Comparison of ENCODE assay signal across 16 cellular contexts in genomic region chr4:115272185-115272584, GRCh38.
DNase-seq lines count a peak whose midpoint lies in the region; ATAC-seq and TF ChIP-seq lines count a peak whose summit lies in the region.
"Had no signal": no experiment of that assay in that cellular context is flagged by ENCODE, and none has a peak within 500 bp of the region (broad histone marks: within the 10 kb centered on the region; RNA-seq: fewer than 3 reads in every experiment).

No MANE protein-coding gene starts in this region.

- no peak overlapping the region for H3K27ac Mint-ChIP-seq in activated CD4-positive, alpha-beta memory T cell treated with anti-CD3 and anti-CD28 coated beads, Interleukin-2, amount 10 ng/mL, durations not matched to agents 7 days and 5 days
- H3K27ac Mint-ChIP-seq: activated naive CD8-positive, alpha-beta T cell treated with anti-CD3 and anti-CD28 coated beads for 36 hours had no signal

- H3K9me3 Mint-ChIP-seq in activated CD4-positive, alpha-beta memory T cell treated with anti-CD3 and anti-CD28 coated beads, Interleukin-2, amount 10 ng/mL, durations not matched to agents 7 days and 5 days, result peaks cover 5% of the 10 kb centered on the region

- H2BK15ac ChIP-seq in mesenchymal stem cell (ENCODE audit: low read depth, poor library complexity, severe bottlenecking), result no peak overlapping the region

- H3K4me3 ChIP-seq in mesenchymal stem cell (ENCODE audit: insufficient read depth in 1 of 2, low read depth in 1 of 2, low read length in 2 of 2), result no peak overlapping the region
- H3K4me3 ChIP-seq in stomach, result no peak overlapping the region
- H3K4me3 ChIP-seq in gastrocnemius medialis, result no peak overlapping the region
- H3K4me3 ChIP-seq: cardiac muscle cell, GM23248, tibial artery had no signal

- in situ Hi-C loops in gastrocnemius medialis (cut with MboI; ENCODE audit: low sequenced_read_pairs in 4 of 4), result no loop called here

- ATAC-seq in HG02642 (IDR thresholded peaks at IDR 0.05; ENCODE audit: poor library complexity, unreplicated experiment), result peak; percentile 82
- ATAC-seq in HG03469 (IDR thresholded peaks at IDR 0.05; ENCODE audit: unreplicated experiment), result peak; percentile 33
- no peak for ATAC-seq in gastrocnemius medialis

- POLR2A ChIA-PET in activated CD4-positive, alpha-beta memory T cell treated with anti-CD3 and anti-CD28 coated beads, Interleukin-2, amount 10 ng/mL, durations not matched to agents 7 days and 5 days (lab: Charles Lee), result no interaction called here

- no peak for TF ChIP-seq EP300 in stomach (IDR thresholded peaks at IDR 0.05)

- TF ChIP-seq CTCF in stomach (IDR thresholded peaks at IDR 0.05) (no peak), gastrocnemius medialis (IDR thresholded peaks at IDR 0.05 in 4 of 5, conservative IDR thresholded peaks at IDR 0.05 in 1 of 5) (no peak)

- no peak overlapping the region for H3K4me2 ChIP-seq in mesenchymal stem cell (ENCODE audit: low read length, poor library complexity, severe bottlenecking)

- no peak overlapping the region for H3K4me3 Mint-ChIP-seq in activated CD4-positive, alpha-beta memory T cell treated with anti-CD3 and anti-CD28 coated beads, Interleukin-2, amount 10 ng/mL, durations not matched to agents 7 days and 5 days
- H3K4me3 Mint-ChIP-seq: activated naive CD8-positive, alpha-beta T cell treated with anti-CD3 and anti-CD28 coated beads for 36 hours had no signal

- CTCF ChIA-PET in activated CD4-positive, alpha-beta memory T cell treated with anti-CD3 and anti-CD28 coated beads, Interleukin-2, amount 10 ng/mL, durations not matched to agents 7 days and 5 days (lab: Charles Lee), result no interaction called here

- H3K4ac ChIP-seq in mesenchymal stem cell (ENCODE audit: low read depth in 1 of 2, low read length in 2 of 2), result no peak overlapping the region

- H3K4me1 Mint-ChIP-seq in activated CD4-positive, alpha-beta memory T cell treated with anti-CD3 and anti-CD28 coated beads, Interleukin-2, amount 10 ng/mL, durations not matched to agents 7 days and 5 days, result peaks cover 29% of the 10 kb centered on the region
- H3K4me1 Mint-ChIP-seq: activated naive CD8-positive, alpha-beta T cell treated with anti-CD3 and anti-CD28 coated beads for 36 hours had no signal

- no peak overlapping the region for H3K18ac ChIP-seq in mesenchymal stem cell (ENCODE audit: low read depth in 1 of 2, low read length in 2 of 2)

- H3K27me3 ChIP-seq in mesenchymal stem cell (ENCODE audit: control insufficient read depth in 1 of 2, insufficient read depth in 1 of 2, low read length in 2 of 2), result no peaks in the 10 kb centered on the region
- no peaks in the 10 kb centered on the region for H3K27me3 ChIP-seq in stomach
- no peaks in the 10 kb centered on the region for H3K27me3 ChIP-seq in gastrocnemius medialis
- H3K27me3 ChIP-seq: cardiac muscle cell, tibial artery had no signal

- H3K79me1 ChIP-seq in mesenchymal stem cell (replicated peaks; ENCODE audit: low read length, poor library complexity, severe bottlenecking), result no peaks in the 10 kb centered on the region

- no CpG with 5 or more reads among the region's 1 CpG for WGBS in mesenchymal stem cell
- 57 to 79% (median 71%) methylated on average over 1 of the region's 1 CpG for WGBS in stomach, 5 donors

- H3K4me1 ChIP-seq in mesenchymal stem cell (ENCODE audit: control insufficient read depth, insufficient read depth, low read depth, low read length) (no peaks in the 10 kb centered on the region), stomach (no peaks in the 10 kb centered on the region), gastrocnemius medialis (no peaks in the 10 kb centered on the region)
- H3K4me1 ChIP-seq: tibial artery had no signal

- TF ChIP-seq POLR2A in stomach (IDR thresholded peaks at IDR 0.05) (no peak), gastrocnemius medialis (IDR thresholded peaks at IDR 0.05) (no peak)

- no peak overlapping the region for H2AK5ac ChIP-seq in mesenchymal stem cell (ENCODE audit: low read length, severe bottlenecking)

- DNase-seq in SIG-M5 treated with dmso at 0.1 percent for 504 hours (lab: John Stamatoyannopoulos, UW; ENCODE audit: unreplicated experiment), result peak; percentile 16
- no peak for DNase-seq in SIG-M5 (lab: John Stamatoyannopoulos, UW)
- peak; percentile 14 for DNase-seq in mesenchymal stem cell
- no peak for DNase-seq in stomach
- DNase-seq in gastrocnemius medialis, result no peak
- DNase-seq in activated CD4-positive, alpha-beta memory T cell treated with anti-CD3 and anti-CD28 coated beads, Interleukin-2, amount 10 ng/mL, durations not matched to agents 7 days and 5 days, result no peak
- DNase-seq: activated naive CD8-positive, alpha-beta T cell treated with anti-CD3 and anti-CD28 coated beads for 36 hours; CD8-positive, alpha-beta memory T cell; NCI-H2107; tibial artery had no signal

- H2BK120ac ChIP-seq in mesenchymal stem cell (ENCODE audit: low read depth, low read length), result no peak overlapping the region

- H3K36me3 ChIP-seq in mesenchymal stem cell (ENCODE audit: control insufficient read depth in 1 of 2, insufficient read depth in 2 of 2, low read depth in 1 of 2, low read length in 2 of 2) (no peaks in the 10 kb centered on the region), stomach (no peaks in the 10 kb centered on the region), gastrocnemius medialis (no peaks in the 10 kb centered on the region)
- H3K36me3 ChIP-seq: cardiac muscle cell, tibial artery had no signal

- no peak overlapping the region for H3K9ac ChIP-seq in mesenchymal stem cell (ENCODE audit: low read length)
- H3K9ac ChIP-seq: GM23248 had no signal

- H2BK5ac ChIP-seq in mesenchymal stem cell (ENCODE audit: low read depth, low read length, poor library complexity, severe bottlenecking), result no peak overlapping the region

- H3K14ac ChIP-seq in mesenchymal stem cell (ENCODE audit: low read length in 2 of 2), result no peak overlapping the region

- H3K23ac ChIP-seq in mesenchymal stem cell (ENCODE audit: low read length in 2 of 2), result no peak overlapping the region

- no peak overlapping the region for H4K8ac ChIP-seq in mesenchymal stem cell (ENCODE audit: low read length)

- H2BK12ac ChIP-seq in mesenchymal stem cell (ENCODE audit: low read length in 2 of 2), result no peak overlapping the region

- H2AFZ ChIP-seq in mesenchymal stem cell (ENCODE audit: low read depth, low read length), result no peak overlapping the region
- H2AFZ ChIP-seq: GM23248 had no signal

- intact Hi-C loops in stomach (cut with DNase I; ENCODE audit: low total_unique reads), result no loop called here
- intact Hi-C loops in gastrocnemius medialis (cut with DNase I; ENCODE audit: low total_unique reads), result no loop called here

- H3K36me3 Mint-ChIP-seq in activated CD4-positive, alpha-beta memory T cell treated with anti-CD3 and anti-CD28 coated beads, Interleukin-2, amount 10 ng/mL, durations not matched to agents 7 days and 5 days (ENCODE audit: low read depth), result peaks cover 2% of the 10 kb centered on the region
- H3K36me3 Mint-ChIP-seq: activated naive CD8-positive, alpha-beta T cell treated with anti-CD3 and anti-CD28 coated beads for 36 hours had no signal

- no peak overlapping the region for H3K27ac ChIP-seq in mesenchymal stem cell (ENCODE audit: low read length, poor library complexity, severe bottlenecking)
- no peak overlapping the region for H3K27ac ChIP-seq in stomach
- no peak overlapping the region for H3K27ac ChIP-seq in gastrocnemius medialis
- H3K27ac ChIP-seq: 22Rv1, cardiac muscle cell, GM23248, HL-60, tibial artery had no signal

- no peak overlapping the region for H4K91ac ChIP-seq in mesenchymal stem cell (ENCODE audit: low read length)

- H3K9me3 ChIP-seq in mesenchymal stem cell (ENCODE audit: control insufficient read depth, low read length), result no peaks in the 10 kb centered on the region
- no peaks in the 10 kb centered on the region for H3K9me3 ChIP-seq in stomach
- H3K9me3 ChIP-seq in gastrocnemius medialis, result no peaks in the 10 kb centered on the region
- H3K9me3 ChIP-seq: tibial artery had no signal

- peaks cover 1% of the 10 kb centered on the region for H3K27me3 Mint-ChIP-seq in activated CD4-positive, alpha-beta memory T cell treated with anti-CD3 and anti-CD28 coated beads, Interleukin-2, amount 10 ng/mL, durations not matched to agents 7 days and 5 days
- H3K27me3 Mint-ChIP-seq: activated naive CD8-positive, alpha-beta T cell treated with anti-CD3 and anti-CD28 coated beads for 36 hours had no signal

Comparison
In these comparisons a context has a peak if more than half of its experiments do, and no peak if none do; other contexts are left out.
1. DNase-seq: peak in SIG-M5 treated with dmso at 0.1 percent for 504 hours (single experiment) and mesenchymal stem cell (single experiment); none in SIG-M5 (single experiment), stomach (single experiment), gastrocnemius medialis (0 of 2) and activated CD4-positive, alpha-beta memory T cell treated with anti-CD3 and anti-CD28 coated beads, Interleukin-2, amount 10 ng/mL, durations not matched to agents 7 days and 5 days (single experiment).
2. ATAC-seq: peak in HG02642 (single experiment) and HG03469 (single experiment); none in gastrocnemius medialis (0 of 2).